Comparison of ENCODE assay signal across 1 cellular context in the genomic region with DNA sequence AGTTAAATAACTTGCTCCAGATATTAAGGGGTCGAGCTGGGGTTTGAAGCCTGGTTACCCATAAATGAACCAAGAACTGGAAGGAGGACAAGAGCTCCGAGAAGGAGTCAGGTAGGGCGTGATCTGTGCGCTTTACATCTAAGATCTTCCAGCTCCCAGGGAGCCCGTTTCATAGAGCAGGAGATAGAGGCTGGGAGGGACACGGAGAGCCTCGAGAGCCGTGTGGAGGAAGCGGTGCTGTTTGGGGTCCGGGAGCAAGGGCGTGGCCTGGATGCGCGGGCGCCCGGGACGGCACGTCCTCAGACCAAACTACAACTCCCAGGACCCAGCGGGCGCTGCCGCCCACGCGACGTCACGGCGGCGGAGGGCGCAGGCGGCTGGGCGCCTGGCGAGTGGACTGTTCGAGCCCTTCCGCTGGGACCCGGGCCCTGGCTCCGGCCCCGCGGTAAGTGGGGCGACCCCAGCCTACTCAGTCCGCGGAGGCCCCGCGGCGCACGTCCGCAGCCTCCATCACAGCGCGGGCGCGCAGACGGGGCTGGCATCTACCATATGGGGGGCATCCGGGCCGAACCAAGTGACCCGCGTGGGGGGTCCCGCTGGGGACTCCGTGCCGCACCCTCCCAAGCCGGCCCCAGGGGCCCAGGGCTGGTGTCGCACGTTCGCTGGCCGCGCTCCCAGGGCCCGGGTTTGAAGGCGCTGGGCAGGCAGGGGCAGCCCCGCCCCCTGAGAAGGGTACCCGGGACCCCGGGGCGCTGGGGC.
TF ChIP-seq lines count a peak whose summit lies in the region.

A gene (plus strand): TSS at position 352 of the 759 bp plus-strand sequence. CDS start 838 bp downstream, outside the sequence.

TF ChIP-seq in K562, 482 proteins besides CTCF, POLR2A, EP300 and RAD21 (continued from another document):
- TF ChIP-seq, protein P1, sequence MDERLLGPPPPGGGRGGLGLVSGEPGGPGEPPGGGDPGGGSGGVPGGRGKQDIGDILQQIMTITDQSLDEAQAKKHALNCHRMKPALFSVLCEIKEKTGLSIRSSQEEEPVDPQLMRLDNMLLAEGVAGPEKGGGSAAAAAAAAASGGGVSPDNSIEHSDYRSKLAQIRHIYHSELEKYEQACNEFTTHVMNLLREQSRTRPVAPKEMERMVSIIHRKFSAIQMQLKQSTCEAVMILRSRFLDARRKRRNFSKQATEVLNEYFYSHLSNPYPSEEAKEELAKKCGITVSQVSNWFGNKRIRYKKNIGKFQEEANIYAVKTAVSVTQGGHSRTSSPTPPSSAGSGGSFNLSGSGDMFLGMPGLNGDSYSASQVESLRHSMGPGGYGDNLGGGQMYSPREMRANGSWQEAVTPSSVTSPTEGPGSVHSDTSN (CRISPR knock-in tag; IDR thresholded peaks at IDR 0.05; ENCODE audit: low read depth): no peak
- TF ChIP-seq, protein P1 (tag; conservative IDR thresholded peaks at IDR 0.05; ENCODE audit: low read depth): no peak
- TF ChIP-seq CTBP1 (IDR thresholded peaks at IDR 0.05; ENCODE audit: borderline replicate concordance) (peak; percentile 86), KAT8 (IDR thresholded peaks at IDR 0.05; ENCODE audit: low read depth) (no peak), CBX8 (IDR thresholded peaks at IDR 0.05; ENCODE audit: borderline replicate concordance, extremely low read depth, low read depth, low read length, poor library complexity, severe bottlenecking) (no peak), SUPT5H (IDR thresholded peaks at IDR 0.05) (peak; percentile 61; the same call in 1 of the 2 replicates), NFIC (IDR thresholded peaks at IDR 0.05) (no peak), DIDO1 (tag; IDR thresholded peaks at IDR 0.05; ENCODE audit: low read depth) (no peak), ZNF696 (CRISPR knock-in tag; conservative IDR thresholded peaks at IDR 0.05) (no peak)
- TF ChIP-seq, protein P2, sequence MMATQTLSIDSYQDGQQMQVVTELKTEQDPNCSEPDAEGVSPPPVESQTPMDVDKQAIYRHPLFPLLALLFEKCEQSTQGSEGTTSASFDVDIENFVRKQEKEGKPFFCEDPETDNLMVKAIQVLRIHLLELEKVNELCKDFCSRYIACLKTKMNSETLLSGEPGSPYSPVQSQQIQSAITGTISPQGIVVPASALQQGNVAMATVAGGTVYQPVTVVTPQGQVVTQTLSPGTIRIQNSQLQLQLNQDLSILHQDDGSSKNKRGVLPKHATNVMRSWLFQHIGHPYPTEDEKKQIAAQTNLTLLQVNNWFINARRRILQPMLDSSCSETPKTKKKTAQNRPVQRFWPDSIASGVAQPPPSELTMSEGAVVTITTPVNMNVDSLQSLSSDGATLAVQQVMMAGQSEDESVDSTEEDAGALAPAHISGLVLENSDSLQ (IDR thresholded peaks at IDR 0.05): no peak
- TF ChIP-seq, protein P3, sequence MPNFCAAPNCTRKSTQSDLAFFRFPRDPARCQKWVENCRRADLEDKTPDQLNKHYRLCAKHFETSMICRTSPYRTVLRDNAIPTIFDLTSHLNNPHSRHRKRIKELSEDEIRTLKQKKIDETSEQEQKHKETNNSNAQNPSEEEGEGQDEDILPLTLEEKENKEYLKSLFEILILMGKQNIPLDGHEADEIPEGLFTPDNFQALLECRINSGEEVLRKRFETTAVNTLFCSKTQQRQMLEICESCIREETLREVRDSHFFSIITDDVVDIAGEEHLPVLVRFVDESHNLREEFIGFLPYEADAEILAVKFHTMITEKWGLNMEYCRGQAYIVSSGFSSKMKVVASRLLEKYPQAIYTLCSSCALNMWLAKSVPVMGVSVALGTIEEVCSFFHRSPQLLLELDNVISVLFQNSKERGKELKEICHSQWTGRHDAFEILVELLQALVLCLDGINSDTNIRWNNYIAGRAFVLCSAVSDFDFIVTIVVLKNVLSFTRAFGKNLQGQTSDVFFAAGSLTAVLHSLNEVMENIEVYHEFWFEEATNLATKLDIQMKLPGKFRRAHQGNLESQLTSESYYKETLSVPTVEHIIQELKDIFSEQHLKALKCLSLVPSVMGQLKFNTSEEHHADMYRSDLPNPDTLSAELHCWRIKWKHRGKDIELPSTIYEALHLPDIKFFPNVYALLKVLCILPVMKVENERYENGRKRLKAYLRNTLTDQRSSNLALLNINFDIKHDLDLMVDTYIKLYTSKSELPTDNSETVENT (CRISPR knock-in tag; IDR thresholded peaks at IDR 0.05): peak; percentile 81
